In the genomic region with DNA sequence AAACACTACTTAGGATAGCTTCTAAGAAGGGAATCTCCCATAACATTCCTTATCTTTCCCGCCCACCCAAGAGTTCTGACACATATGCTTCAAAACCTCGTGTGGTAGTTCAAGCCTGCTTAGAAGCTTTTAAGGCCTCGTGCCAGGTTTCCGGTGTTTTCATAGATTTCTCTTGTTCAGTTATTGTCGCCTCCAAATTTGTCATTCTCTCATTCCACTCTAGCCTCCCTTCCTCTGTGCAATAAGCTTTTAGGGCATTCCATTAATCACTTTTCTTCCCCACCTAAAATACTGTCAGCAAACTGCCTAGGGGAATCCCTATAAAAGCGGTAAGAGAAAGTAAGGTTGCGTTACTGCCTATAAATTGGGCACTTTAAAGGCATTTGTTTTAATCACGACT, we compare ENCODE assay signal across 1 cellular context.
A peak's percentile ranks its signal among the peaks of the same experiment; 100 is the strongest.
TF ChIP-seq lines count a peak whose summit lies in the region.

No MANE protein-coding gene starts in this region.

TF ChIP-seq in K562, 482 proteins besides CTCF, POLR2A, EP300 and RAD21 (continued from another document and continues in another):
- peak; percentile 73 for TF ChIP-seq NKRF (IDR thresholded peaks at IDR 0.05; ENCODE audit: borderline replicate concordance)
- TF ChIP-seq EZH2 (IDR thresholded peaks at IDR 0.05; ENCODE audit: borderline replicate concordance, low read depth, low read length): no peak; the same call in 1 of the 2 replicates
- TF ChIP-seq ZFP36 (IDR thresholded peaks at IDR 0.05; ENCODE audit: low read depth, low read length, partially characterized antibody): no peak
- TF ChIP-seq ZNF592 (IDR thresholded peaks at IDR 0.05): peak; percentile 82
- TF ChIP-seq KLF6 (CRISPR knock-in tag; IDR thresholded peaks at IDR 0.05; ENCODE audit: borderline replicate concordance): no peak
- TF ChIP-seq PREB (CRISPR knock-in tag; IDR thresholded peaks at IDR 0.05): no peak
- TF ChIP-seq GTF3C2 (IDR thresholded peaks at IDR 0.05; ENCODE audit: borderline replicate concordance, extremely low read depth, insufficient read length): no peak
- TF ChIP-seq THAP7 (CRISPR knock-in tag; IDR thresholded peaks at IDR 0.05): no peak
- no peak for TF ChIP-seq BACH1 (tag; IDR thresholded peaks at IDR 0.05)
- TF ChIP-seq CBX3 (IDR thresholded peaks at IDR 0.05; ENCODE audit: borderline replicate concordance in 1 of 2, low read length in 2 of 2): peak in 1 of 2 experiments; percentile 36; a peak in 1 of 3 replicates
- peak; percentile 65; the same call in 1 of the 2 replicates for TF ChIP-seq MIER1 (IDR thresholded peaks at IDR 0.05; ENCODE audit: low read depth)
- no peak for TF ChIP-seq NCOR1 (IDR thresholded peaks at IDR 0.05)
- TF ChIP-seq, protein P1, sequence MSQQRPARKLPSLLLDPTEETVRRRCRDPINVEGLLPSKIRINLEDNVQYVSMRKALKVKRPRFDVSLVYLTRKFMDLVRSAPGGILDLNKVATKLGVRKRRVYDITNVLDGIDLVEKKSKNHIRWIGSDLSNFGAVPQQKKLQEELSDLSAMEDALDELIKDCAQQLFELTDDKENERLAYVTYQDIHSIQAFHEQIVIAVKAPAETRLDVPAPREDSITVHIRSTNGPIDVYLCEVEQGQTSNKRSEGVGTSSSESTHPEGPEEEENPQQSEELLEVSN (IDR thresholded peaks at IDR 0.05; ENCODE audit: borderline replicate concordance in 1 of 2, extremely low read depth in 1 of 2, insufficient read depth in 1 of 2, insufficient read length in 1 of 2, low read depth in 1 of 2, low read length in 1 of 2, poor library complexity in 1 of 2, severe bottlenecking in 1 of 2): peak; percentile 67 to 91
- no peak for TF ChIP-seq GABPB1 (CRISPR knock-in tag; IDR thresholded peaks at IDR 0.05)
- no peak for TF ChIP-seq HNRNPLL (IDR thresholded peaks at IDR 0.05; ENCODE audit: low read depth, low read length, poor library complexity, severe bottlenecking)
- TF ChIP-seq ZNF354B (CRISPR knock-in tag; IDR thresholded peaks at IDR 0.05): no peak
- TF ChIP-seq ZNF583 (CRISPR knock-in tag; IDR thresholded peaks at IDR 0.05): no peak
- TF ChIP-seq HDAC6 (IDR thresholded peaks at IDR 0.05; ENCODE audit: low read depth, low read length): no peak
- no peak for TF ChIP-seq HNRNPL (IDR thresholded peaks at IDR 0.05; ENCODE audit: low read depth, low read length)
- no peak for TF ChIP-seq ZNF3 (CRISPR knock-in tag; IDR thresholded peaks at IDR 0.05)
- TF ChIP-seq, protein P2, sequence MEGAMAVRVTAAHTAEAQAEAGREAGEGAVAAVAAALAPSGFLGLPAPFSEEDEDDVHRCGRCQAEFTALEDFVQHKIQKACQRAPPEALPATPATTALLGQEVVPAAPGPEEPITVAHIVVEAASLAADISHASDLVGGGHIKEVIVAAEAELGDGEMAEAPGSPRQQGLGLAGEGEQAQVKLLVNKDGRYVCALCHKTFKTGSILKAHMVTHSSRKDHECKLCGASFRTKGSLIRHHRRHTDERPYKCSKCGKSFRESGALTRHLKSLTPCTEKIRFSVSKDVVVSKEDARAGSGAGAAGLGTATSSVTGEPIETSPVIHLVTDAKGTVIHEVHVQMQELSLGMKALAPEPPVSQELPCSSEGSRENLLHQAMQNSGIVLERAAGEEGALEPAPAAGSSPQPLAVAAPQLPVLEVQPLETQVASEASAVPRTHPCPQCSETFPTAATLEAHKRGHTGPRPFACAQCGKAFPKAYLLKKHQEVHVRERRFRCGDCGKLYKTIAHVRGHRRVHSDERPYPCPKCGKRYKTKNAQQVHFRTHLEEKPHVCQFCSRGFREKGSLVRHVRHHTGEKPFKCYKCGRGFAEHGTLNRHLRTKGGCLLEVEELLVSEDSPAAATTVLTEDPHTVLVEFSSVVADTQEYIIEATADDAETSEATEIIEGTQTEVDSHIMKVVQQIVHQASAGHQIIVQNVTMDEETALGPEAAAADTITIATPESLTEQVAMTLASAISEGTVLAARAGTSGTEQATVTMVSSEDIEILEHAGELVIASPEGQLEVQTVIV (CRISPR knock-in tag; IDR thresholded peaks at IDR 0.05; ENCODE audit: borderline replicate concordance): no peak
- no peak for TF ChIP-seq ARID2 (IDR thresholded peaks at IDR 0.05)
- TF ChIP-seq, protein P3, sequence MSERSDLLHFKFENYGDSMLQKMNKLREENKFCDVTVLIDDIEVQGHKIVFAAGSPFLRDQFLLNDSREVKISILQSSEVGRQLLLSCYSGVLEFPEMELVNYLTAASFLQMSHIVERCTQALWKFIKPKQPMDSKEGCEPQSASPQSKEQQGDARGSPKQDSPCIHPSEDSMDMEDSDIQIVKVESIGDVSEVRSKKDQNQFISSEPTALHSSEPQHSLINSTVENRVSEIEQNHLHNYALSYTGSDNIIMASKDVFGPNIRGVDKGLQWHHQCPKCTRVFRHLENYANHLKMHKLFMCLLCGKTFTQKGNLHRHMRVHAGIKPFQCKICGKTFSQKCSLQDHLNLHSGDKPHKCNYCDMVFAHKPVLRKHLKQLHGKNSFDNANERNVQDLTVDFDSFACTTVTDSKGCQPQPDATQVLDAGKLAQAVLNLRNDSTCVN (CRISPR knock-in tag; IDR thresholded peaks at IDR 0.05): no peak
- TF ChIP-seq SMARCE1 (IDR thresholded peaks at IDR 0.05): 0 out of 2 replicates have a peak, but pooled peaks have one; percentile 28
- TF ChIP-seq CREB1 (IDR thresholded peaks at IDR 0.05): no peak
- no peak for TF ChIP-seq CREB1 (CRISPR knock-in tag; IDR thresholded peaks at IDR 0.05)
- TF ChIP-seq PHF8 (IDR thresholded peaks at IDR 0.05; ENCODE audit: borderline replicate concordance, low read length): no peak
- TF ChIP-seq FOXA3 (CRISPR knock-in tag; conservative IDR thresholded peaks at IDR 0.05 in 1 of 2, IDR thresholded peaks at IDR 0.05 in 1 of 2): no peak
- TF ChIP-seq ZC3H8 (IDR thresholded peaks at IDR 0.05): no peak
- TF ChIP-seq BCOR (IDR thresholded peaks at IDR 0.05): peak; percentile 7; the same call in 1 of the 2 replicates
- TF ChIP-seq HDAC8 (tag; IDR thresholded peaks at IDR 0.05): no peak
- TF ChIP-seq ZNF644 (tag; IDR thresholded peaks at IDR 0.05; ENCODE audit: low read depth): no peak
- TF ChIP-seq RBFOX2 (IDR thresholded peaks at IDR 0.05; ENCODE audit: low read depth, low read length): no peak
- no peak for TF ChIP-seq DNMT1 (IDR thresholded peaks at IDR 0.05)
- no peak for TF ChIP-seq ATF1 (CRISPR knock-in tag; IDR thresholded peaks at IDR 0.05)
- no peak for TF ChIP-seq ATF1 (tag; IDR thresholded peaks at IDR 0.05)
- peak; percentile 38; the same call in 1 of the 2 replicates for TF ChIP-seq NBN (IDR thresholded peaks at IDR 0.05; ENCODE audit: low read depth)
- 0 out of 2 replicates have a peak, but pooled peaks have one; percentile 24 for TF ChIP-seq FOXP4 (CRISPR knock-in tag; IDR thresholded peaks at IDR 0.05; ENCODE audit: borderline replicate concordance)
- TF ChIP-seq DEAF1 (CRISPR knock-in tag; IDR thresholded peaks at IDR 0.05): no peak
- TF ChIP-seq ARID1B (IDR thresholded peaks at IDR 0.05): peak; percentile 27; the same call in 1 of the 2 replicates
- no peak for TF ChIP-seq PTTG1 (tag; IDR thresholded peaks at IDR 0.05; ENCODE audit: low read depth)
- TF ChIP-seq SMC3 (conservative IDR thresholded peaks at IDR 0.05; ENCODE audit: insufficient read depth, low read depth, low read length): no peak
- no peak for TF ChIP-seq ZKSCAN3 (CRISPR knock-in tag; IDR thresholded peaks at IDR 0.05)
